In genomic region chr6:37171970-37172812, GRCh38 we compare ENCODE assay signal across 8 cellular contexts. TPM values are rescaled to one million over a fixed set of nuclear protein-coding genes. Genes with fewer than 3 reads are reported as not detected.
A peak's percentile ranks its signal among the peaks of the same experiment; 100 is the strongest.
DNase-seq lines count a peak whose midpoint lies in the region; ATAC-seq and TF ChIP-seq lines count a peak whose summit lies in the region.

No MANE protein-coding gene starts in this region.

- CTCF ChIA-PET in PC-3 (lab: Charles Lee) = interaction anchor here (0.6 to 1.3 kb wide), 6 partner anchors 35 to 557 kb away, joined by 3 to 8 read pairs (median 3); no protein-coding TSS in a partner anchor

- H3K9me2 ChIP-seq in PC-3 (replicated peaks; ENCODE audit: low read length) = no peaks in the 10 kb centered on the region

- H3K79me2 ChIP-seq in KMS-11 (ENCODE audit: insufficient read depth, low read depth) (peaks cover 37% of the 10 kb centered on the region), PC-3 (ENCODE audit: low read length) (peaks cover 35% of the 10 kb centered on the region)

- H3K4me1 ChIP-seq in KMS-11 (ENCODE audit: low read depth, poor library complexity, severe bottlenecking) (peaks cover 28% of the 10 kb centered on the region), PC-3 (ENCODE audit: insufficient read depth, low read length) (peaks cover 13% of the 10 kb centered on the region), mucosa of descending colon (ENCODE audit: low read depth) (peaks cover 12% of the 10 kb centered on the region)

- H3K9ac ChIP-seq in KMS-11 (peak overlapping the region; percentile 84), PC-3 (ENCODE audit: low read length) (peak overlapping the region; percentile 98)

- H3K27me3 ChIP-seq in GM06990 (replicated peaks; ENCODE audit: control insufficient read depth, insufficient read depth, low read length) (no peaks in the 10 kb centered on the region), KMS-11 (ENCODE audit: insufficient read depth, low read depth) (no peaks in the 10 kb centered on the region), PC-3 (ENCODE audit: low read length) (no peaks in the 10 kb centered on the region)

- H3K36me3 ChIP-seq in GM06990 (ENCODE audit: control insufficient read depth, insufficient read depth, low read length) = peaks cover 9% of the 10 kb centered on the region
- peaks cover 16% of the 10 kb centered on the region for H3K36me3 ChIP-seq in KMS-11 (ENCODE audit: insufficient read depth)
- peaks cover 39% of the 10 kb centered on the region for H3K36me3 ChIP-seq in PC-3 (ENCODE audit: low read depth, low read length)
- H3K36me3 ChIP-seq in mucosa of descending colon (ENCODE audit: low read depth) = no peaks in the 10 kb centered on the region

- POLR2A ChIA-PET in PC-3 (lab: Charles Lee; ENCODE audit: unreplicated experiment) = interaction anchor here (0.6 to 0.8 kb wide), 6 partner anchors 30 to 906 kb away, joined by 3 to 11 read pairs (median 5); no protein-coding TSS in a partner anchor

- TF ChIP-seq CTCF in GM06990 (IDR thresholded peaks at IDR 0.05; ENCODE audit: insufficient read depth, low read length, poor library complexity, severe bottlenecking) (peak; percentile 86), KMS-11 (conservative IDR thresholded peaks at IDR 0.05; ENCODE audit: low read depth, low read length) (peak; percentile 97), PC-3 (conservative IDR thresholded peaks at IDR 0.05; ENCODE audit: low read depth, low read length) (peak; percentile 95), epithelial cell of proximal tubule (conservative IDR thresholded peaks at IDR 0.05; ENCODE audit: low read depth, low read length) (peak; percentile 89), mucosa of descending colon (IDR thresholded peaks at IDR 0.05) (peak; percentile 74)

- peaks cover 11% of the 10 kb centered on the region for H4K20me1 ChIP-seq in KMS-11 (ENCODE audit: insufficient read depth)
- H4K20me1 ChIP-seq in PC-3 (ENCODE audit: low read length) = peaks cover 45% of the 10 kb centered on the region

- H3K4me3 ChIP-seq in GM06990 (replicated peaks; ENCODE audit: low read depth, low read length) = peak overlapping the region; percentile 87
- H3K4me3 ChIP-seq in KMS-11 (IDR thresholded peaks at IDR 0.05; ENCODE audit: insufficient read depth, low read depth, low read length) = peak overlapping the region; percentile 48
- H3K4me3 ChIP-seq in PC-3 (ENCODE audit: low read length) = peak overlapping the region; percentile 80
- H3K4me3 ChIP-seq in epithelial cell of proximal tubule (ENCODE audit: low read depth, low read length) = peak overlapping the region; percentile 94
- peak overlapping the region; percentile 1 for H3K4me3 ChIP-seq in mucosa of descending colon

- ATAC-seq in PC-3 = peak; percentile 41
- peak; percentile 49 for ATAC-seq in mucosa of descending colon
- no peak for ATAC-seq in GM21447 (IDR thresholded peaks at IDR 0.05; ENCODE audit: unreplicated experiment)

- H3K4me2 ChIP-seq in KMS-11 = peak overlapping the region; percentile 72
- peak overlapping the region; percentile 89 for H3K4me2 ChIP-seq in PC-3 (ENCODE audit: low read length)

- no peaks in the 10 kb centered on the region for H3F3A ChIP-seq in PC-3 (ENCODE audit: low read length, unreplicated experiment)

- H3K27ac ChIP-seq in KMS-11 (peak overlapping the region; percentile 71), PC-3 (ENCODE audit: low read length) (peak overlapping the region; percentile 78)

- H2AFZ ChIP-seq in KMS-11 (ENCODE audit: low read depth) (no peak overlapping the region), PC-3 (ENCODE audit: low read length) (no peak overlapping the region)

- DNase-seq in GM06990 (ENCODE audit: extremely low read depth, insufficient read length) = peak; percentile 63
- peak; percentile 98 for DNase-seq in PC-3
- peak; percentile 83 for DNase-seq in activated T-cell treated with anti-CD3 and anti-CD28 coated beads for 48 hours (ENCODE audit: low read depth)
- DNase-seq in epithelial cell of proximal tubule (ENCODE audit: low read depth) = peak; percentile 67
- DNase-seq in mucosa of descending colon = peak; percentile 91 to 98 (median 93)
- peak; percentile 81 to 82 for DNase-seq in stimulated activated CD8-positive, alpha-beta memory T cell treated with anti-CD3 and anti-CD28 coated beads, Interleukin-2, amount 100 ng/mL, for 1 hour (ENCODE audit: low read depth in 2 of 2)

- no TSS peak for BruUV-seq in PC-3 (replicated peaks; lab: Mats Ljungman, UMichigan)

- intact Hi-C loops in PC-3 (cut with micrococcal nuclease) = loop anchor here (1.0 to 2.0 kb wide), 6 partner anchors 39 to 154 kb away; no protein-coding TSS in a partner anchor
- intact Hi-C loops in mucosa of descending colon (cut with DNase I, micrococcal nuclease) = loop anchor here (1.0 to 5.0 kb wide), 3 partner anchors 40 to 121 kb away; no protein-coding TSS in a partner anchor

- no peaks in the 10 kb centered on the region for H3K9me3 ChIP-seq in PC-3 (ENCODE audit: low read length)
- H3K9me3 ChIP-seq in mucosa of descending colon = no peaks in the 10 kb centered on the region

RNA-seq across cellular contexts. Expression of gene PIM1, which starts 2.2 kb away (rescaled TPM):
- 74.1 and 93.3 TPM in 2 replicates for total RNA-seq in PC-3 (2014; rRNA removed)
- total RNA-seq in epithelial cell of proximal tubule = 20.9 and 25.9 TPM in 2 replicates
- 10 to 100 TPM; 36.9 to 84.1 (median 56.0) TPM for total RNA-seq in mucosa of descending colon

Comparison
In these comparisons a context has a peak if more than half of its experiments do, and no peak if none do; other contexts are left out.
1. H3K4me3 ChIP-seq: peak in every context shown above with its lines; median percentile 94 in epithelial cell of proximal tubule; 87 in GM06990; 80 in PC-3; 48 in KMS-11; 1 in mucosa of descending colon.